8 cellular contexts compared by ENCODE assay signal in the genomic region with DNA sequence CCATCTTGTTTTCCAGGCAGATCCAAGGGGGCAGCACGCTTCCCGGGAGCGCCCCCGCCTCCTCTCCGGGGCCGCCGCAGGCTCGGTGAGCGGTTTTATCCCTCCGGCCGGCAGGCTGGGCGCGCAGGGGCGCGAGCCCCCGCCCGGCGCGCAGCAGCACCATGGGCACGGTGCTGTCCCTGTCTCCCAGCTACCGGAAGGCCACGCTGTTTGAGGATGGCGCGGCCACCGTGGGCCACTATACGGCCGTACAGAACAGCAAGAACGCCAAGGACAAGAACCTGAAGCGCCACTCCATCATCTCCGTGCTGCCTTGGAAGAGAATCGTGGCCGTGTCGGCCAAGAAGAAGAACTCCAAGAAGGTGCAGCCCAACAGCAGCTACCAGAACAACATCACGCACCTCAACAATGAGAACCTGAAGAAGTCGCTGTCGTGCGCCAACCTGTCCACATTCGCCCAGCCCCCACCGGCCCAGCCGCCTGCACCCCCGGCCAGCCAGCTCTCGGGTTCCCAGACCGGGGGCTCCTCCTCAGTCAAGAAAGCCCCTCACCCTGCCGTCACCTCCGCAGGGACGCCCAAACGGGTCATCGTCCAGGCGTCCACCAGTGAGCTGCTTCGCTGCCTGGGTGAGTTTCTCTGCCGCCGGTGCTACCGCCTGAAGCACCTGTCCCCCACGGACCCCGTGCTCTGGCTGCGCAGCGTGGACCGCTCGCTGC. TPM values are rescaled to one million over a fixed set of nuclear protein-coding genes. Genes with fewer than 3 reads are reported as not detected.
A peak's percentile ranks its signal among the peaks of the same experiment; 100 is the strongest.
DNase-seq lines count a peak whose midpoint lies in the region; ATAC-seq, FAIRE-seq and TF ChIP-seq lines count a peak whose summit lies in the region.

No MANE protein-coding gene starts in this region.

- no peaks in the 10 kb centered on the region for H3K36me3 ChIP-seq in mucosa of descending colon (ENCODE audit: low read depth)

- no peaks in the 10 kb centered on the region for H3K9me3 ChIP-seq in mucosa of descending colon

- TF ChIP-seq CTCF in choroid plexus epithelial cell (conservative IDR thresholded peaks at IDR 0.05; ENCODE audit: low read depth, low read length) (peak; percentile 9), mucosa of descending colon (IDR thresholded peaks at IDR 0.05) (no peak), D721Med (IDR thresholded peaks at IDR 0.05; ENCODE audit: insufficient read depth, missing control alignments) (no peak)

- DNase-seq in AG08395 (ENCODE audit: low spot score) (peak; percentile 26), RPMI7951 (ENCODE audit: low read depth) (peak; percentile 28), choroid plexus epithelial cell (ENCODE audit: low read depth) (no peak), mucosa of descending colon (peak in 2 of 3 donors; percentile 54 to 68), D721Med (ENCODE audit: insufficient read length, low spot score) (no peak), COLO829 (ENCODE audit: low spot score) (no peak)

- H3K4me3 ChIP-seq in choroid plexus epithelial cell (ENCODE audit: low read depth, low read length) (peak overlapping the region; percentile 66), mucosa of descending colon (peak overlapping the region; percentile 26)

- ATAC-seq in GM18520 (IDR thresholded peaks at IDR 0.05; ENCODE audit: unreplicated experiment) (peak; percentile 14), mucosa of descending colon (peak; percentile 15), GM21717 (IDR thresholded peaks at IDR 0.05; ENCODE audit: unreplicated experiment) (no peak)

- H3K4me1 ChIP-seq in mucosa of descending colon (ENCODE audit: low read depth), result peaks cover 12% of the 10 kb centered on the region

- intact Hi-C loops in mucosa of descending colon (cut with DNase I, micrococcal nuclease), result no loop called here

- FAIRE-seq in D721Med (lab: Jason Lieb, UNC), result no peak

RNA-seq across cellular contexts. Expression of a gene that starts 0.8 kb away (rescaled TPM):
- 2.9 and 3.4 TPM in 2 replicates for total RNA-seq in RPMI7951 (2014; rRNA removed; shearing (Covaris generic))
- 1 to 10 TPM in 2 of 3 donors, under 1 TPM in 1; 0.72 to 2.1 (median 1.3) TPM for total RNA-seq in mucosa of descending colon

RNA-seq across cellular contexts. Expression of a gene that starts 43.3 kb away (rescaled TPM):
- 73.9 and 77.9 TPM in 2 replicates for total RNA-seq in RPMI7951 (2014; rRNA removed; shearing (Covaris generic))
- total RNA-seq in mucosa of descending colon, result 10 to 100 TPM; 81.5 to 99.2 (median 85.8) TPM

Comparison
In these comparisons a context has a peak if more than half of its experiments do, and no peak if none do; other contexts are left out.
1. DNase-seq: peak in AG08395 (single experiment), RPMI7951 (single experiment) and mucosa of descending colon (2 of 3); none in choroid plexus epithelial cell (single experiment), D721Med (single experiment) and COLO829 (single experiment).